In the genomic region with DNA sequence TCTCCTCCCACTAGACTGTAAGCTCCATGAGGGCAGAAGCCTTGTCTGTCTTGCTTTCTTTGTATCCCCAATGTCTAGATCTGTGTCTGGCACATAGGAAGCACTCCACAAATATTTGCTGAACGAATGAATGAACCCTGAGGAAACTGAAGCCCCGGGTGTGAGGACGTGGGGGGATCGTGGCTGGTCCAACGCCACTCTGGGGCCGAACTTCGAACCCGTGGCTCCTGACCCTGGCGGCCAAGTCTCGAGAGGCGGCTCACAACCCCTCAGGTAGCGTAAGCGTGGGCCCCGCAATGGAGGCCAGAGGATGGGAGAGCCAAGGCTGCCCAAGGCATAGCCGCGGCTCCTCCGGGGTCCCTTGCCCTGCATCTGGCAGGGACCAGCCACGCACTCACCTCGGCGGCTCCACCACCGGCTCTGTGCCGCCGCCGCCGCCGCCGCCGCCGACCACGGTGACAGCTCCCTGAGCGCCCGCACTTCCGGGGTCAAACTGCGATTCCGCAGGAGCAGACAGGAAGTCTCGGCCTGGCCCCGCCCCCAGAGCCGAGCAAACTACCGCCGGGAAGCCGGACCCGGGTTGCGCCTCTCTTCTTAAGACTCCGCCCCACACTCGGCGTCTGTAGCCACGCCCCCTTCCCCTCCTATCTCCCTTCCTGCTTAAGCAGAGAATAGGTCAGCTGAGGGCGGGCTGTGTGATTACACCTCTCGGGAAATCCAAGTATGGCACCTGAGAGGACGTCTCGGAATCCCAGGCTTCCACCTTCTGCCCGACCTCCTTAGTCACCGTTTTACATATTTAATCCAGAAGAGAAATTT, we compare ENCODE assay signal across 8 cellular contexts. TPM values are rescaled to one million over a fixed set of nuclear protein-coding genes. Genes with fewer than 3 reads are reported as not detected.
DNase-seq lines count a peak whose midpoint lies in the region; ATAC-seq, FAIRE-seq and TF ChIP-seq lines count a peak whose summit lies in the region.

A gene with protein sequence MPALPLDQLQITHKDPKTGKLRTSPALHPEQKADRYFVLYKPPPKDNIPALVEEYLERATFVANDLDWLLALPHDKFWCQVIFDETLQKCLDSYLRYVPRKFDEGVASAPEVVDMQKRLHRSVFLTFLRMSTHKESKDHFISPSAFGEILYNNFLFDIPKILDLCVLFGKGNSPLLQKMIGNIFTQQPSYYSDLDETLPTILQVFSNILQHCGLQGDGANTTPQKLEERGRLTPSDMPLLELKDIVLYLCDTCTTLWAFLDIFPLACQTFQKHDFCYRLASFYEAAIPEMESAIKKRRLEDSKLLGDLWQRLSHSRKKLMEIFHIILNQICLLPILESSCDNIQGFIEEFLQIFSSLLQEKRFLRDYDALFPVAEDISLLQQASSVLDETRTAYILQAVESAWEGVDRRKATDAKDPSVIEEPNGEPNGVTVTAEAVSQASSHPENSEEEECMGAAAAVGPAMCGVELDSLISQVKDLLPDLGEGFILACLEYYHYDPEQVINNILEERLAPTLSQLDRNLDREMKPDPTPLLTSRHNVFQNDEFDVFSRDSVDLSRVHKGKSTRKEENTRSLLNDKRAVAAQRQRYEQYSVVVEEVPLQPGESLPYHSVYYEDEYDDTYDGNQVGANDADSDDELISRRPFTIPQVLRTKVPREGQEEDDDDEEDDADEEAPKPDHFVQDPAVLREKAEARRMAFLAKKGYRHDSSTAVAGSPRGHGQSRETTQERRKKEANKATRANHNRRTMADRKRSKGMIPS (minus strand): TSS at position 495 of the 819 bp plus-strand sequence. CDS start 5,949 bp downstream, outside the sequence.

- POLR2A ChIA-PET in AG04449 (lab: Yijun Ruan, JAX), result interaction anchor here (0.5 kb wide), 1 partner anchor 1276 kb away, joined by 3 read pairs; no protein-coding TSS in a partner anchor
- POLR2A ChIA-PET in WTC11 (lab: Charles Lee), result interaction anchor here (1.0 to 1.2 kb wide), 2 partner anchors 45 to 78 kb away, joined by 3 read pairs; a partner anchor contains a TSS

- H3K27me3 Mint-ChIP-seq in WTC11 (ENCODE audit: low read depth), result no peaks in the 10 kb centered on the region

- peak within 1 kb of the TSS; percentile 63 to 71 for H3K27ac ChIP-seq in small intestine (ENCODE audit: low read depth in 1 of 2, low read length in 1 of 2)

- no peak for FAIRE-seq in small intestine (lab: Jason Lieb, UNC)

- H3K27me3 ChIP-seq in small intestine (ENCODE audit: control insufficient read depth in 2 of 2, insufficient read depth in 2 of 2, low read length in 2 of 2), result no peaks in the 10 kb centered on the region

- H3K9me3 ChIP-seq in small intestine (ENCODE audit: control insufficient read depth, low read depth), result no peaks in the 10 kb centered on the region

- WGBS in small intestine, 3 donors, result 0 to 1% (median 0%) methylated on average over 43 to 53 of the region's 53 CpGs

- peak; percentile 56 for DNase-seq in AG04449 (ENCODE audit: low read depth, low spot score)
- peak; percentile 90 for DNase-seq in NCI-H2227 treated with DMSO at 0.1 percent for 48 hours (lab: John Stamatoyannopoulos, UW)
- peak; percentile 100 for DNase-seq in WTC11 (ENCODE audit: low spot score)
- peak; percentile 96 to 97 for DNase-seq in cardiac fibroblast (ENCODE audit: low read depth in 2 of 2)
- peak; percentile 99 for DNase-seq in iPS-NIHi11 (ENCODE audit: low spot score)
- peak; percentile 99 for DNase-seq in small intestine

- H3K4me3 Mint-ChIP-seq in WTC11, result peak within 1 kb of the TSS; percentile 87

- ATAC-seq in GM18907 (IDR thresholded peaks at IDR 0.05; ENCODE audit: unreplicated experiment) (peak; percentile 92), HG03159 (IDR thresholded peaks at IDR 0.05; ENCODE audit: unreplicated experiment) (peak; percentile 96), WTC11 (peak; percentile 100)

- H3K9me3 Mint-ChIP-seq in WTC11, result no peaks in the 10 kb centered on the region

- H3K4me3 ChIP-seq in AG04449 (ENCODE audit: low read depth, low read length), result peak within 1 kb of the TSS; percentile 97
- peak within 1 kb of the TSS; percentile 87 to 99 for H3K4me3 ChIP-seq in cardiac fibroblast (replicated peaks in 1 of 2; ENCODE audit: low read depth in 2 of 2, low read length in 2 of 2)
- peak within 1 kb of the TSS; percentile 76 to 84 for H3K4me3 ChIP-seq in small intestine (ENCODE audit: low read depth in 1 of 2, low read length in 2 of 2)

- H3K4me1 ChIP-seq in small intestine (ENCODE audit: control insufficient read depth in 2 of 2, insufficient read depth in 1 of 2, low read depth in 1 of 2, low read length in 1 of 2), result no peaks in the 10 kb centered on the region

- no peak for TF ChIP-seq CTCF in AG04449 (IDR thresholded peaks at IDR 0.05; ENCODE audit: insufficient read depth, low read length, missing control alignments)
- no peak for TF ChIP-seq CTCF in WTC11 (IDR thresholded peaks at IDR 0.05)
- TF ChIP-seq CTCF in cardiac fibroblast (IDR thresholded peaks at IDR 0.05; ENCODE audit: low read depth, low read length), result no peak

- H3K4me1 Mint-ChIP-seq in WTC11, result peaks cover 19% of the 10 kb centered on the region

- CTCF ChIA-PET in AG04449 (lab: Yijun Ruan, JAX), result interaction anchor here (0.6 to 2.2 kb wide), 5 partner anchors 12 to 167 kb away, joined by 3 to 13 read pairs (median 3); no protein-coding TSS in a partner anchor
- CTCF ChIA-PET in WTC11 (lab: Charles Lee), result interaction anchor here (0.6 to 1.9 kb wide), 7 partner anchors 28 to 743 kb away, joined by 3 to 13 read pairs (median 4); a partner anchor contains a TSS

- peak within 1 kb of the TSS; percentile 90 for H3K27ac Mint-ChIP-seq in WTC11

- peaks cover 4 to 5% of the 10 kb centered on the region in 2 donors for H3K36me3 ChIP-seq in small intestine (ENCODE audit: control insufficient read depth in 2 of 2, insufficient read depth in 2 of 2, low read length in 2 of 2)

- H3K36me3 Mint-ChIP-seq in WTC11, result peaks cover 2% of the 10 kb centered on the region; the same call in 1 of the 2 replicates

TF ChIP-seq in WTC11, 78 proteins besides CTCF, POLR2A, EP300 and RAD21 (continues in another document):
- TF ChIP-seq, protein P1, sequence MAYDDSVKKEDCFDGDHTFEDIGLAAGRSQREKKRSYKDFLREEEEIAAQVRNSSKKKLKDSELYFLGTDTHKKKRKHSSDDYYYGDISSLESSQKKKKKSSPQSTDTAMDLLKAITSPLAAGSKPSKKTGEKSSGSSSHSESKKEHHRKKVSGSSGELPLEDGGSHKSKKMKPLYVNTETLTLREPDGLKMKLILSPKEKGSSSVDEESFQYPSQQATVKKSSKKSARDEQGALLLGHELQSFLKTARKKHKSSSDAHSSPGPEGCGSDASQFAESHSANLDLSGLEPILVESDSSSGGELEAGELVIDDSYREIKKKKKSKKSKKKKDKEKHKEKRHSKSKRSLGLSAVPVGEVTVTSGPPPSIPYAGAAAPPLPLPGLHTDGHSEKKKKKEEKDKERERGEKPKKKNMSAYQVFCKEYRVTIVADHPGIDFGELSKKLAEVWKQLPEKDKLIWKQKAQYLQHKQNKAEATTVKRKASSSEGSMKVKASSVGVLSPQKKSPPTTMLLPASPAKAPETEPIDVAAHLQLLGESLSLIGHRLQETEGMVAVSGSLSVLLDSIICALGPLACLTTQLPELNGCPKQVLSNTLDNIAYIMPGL (CRISPR knock-in tag; IDR thresholded peaks at IDR 0.05), result no peak
- TF ChIP-seq JUN (CRISPR knock-in tag; IDR thresholded peaks at IDR 0.05) (no peak), CREB1 (CRISPR knock-in tag; IDR thresholded peaks at IDR 0.05) (no peak), PRRX2 (CRISPR knock-in tag; IDR thresholded peaks at IDR 0.05) (no peak), IRF2 (CRISPR knock-in tag; IDR thresholded peaks at IDR 0.05; ENCODE audit: borderline replicate concordance, low read depth) (no peak), ZNF396 (CRISPR knock-in tag; IDR thresholded peaks at IDR 0.05; ENCODE audit: borderline replicate concordance) (no peak), ATF1 (CRISPR knock-in tag; IDR thresholded peaks at IDR 0.05) (no peak), SMAD4 (CRISPR knock-in tag; IDR thresholded peaks at IDR 0.05) (no peak), TEAD1 (CRISPR knock-in tag; IDR thresholded peaks at IDR 0.05) (no peak), FOXJ3 (CRISPR knock-in tag; IDR thresholded peaks at IDR 0.05; ENCODE audit: borderline replicate concordance) (no peak)
- TF ChIP-seq, protein P2, sequence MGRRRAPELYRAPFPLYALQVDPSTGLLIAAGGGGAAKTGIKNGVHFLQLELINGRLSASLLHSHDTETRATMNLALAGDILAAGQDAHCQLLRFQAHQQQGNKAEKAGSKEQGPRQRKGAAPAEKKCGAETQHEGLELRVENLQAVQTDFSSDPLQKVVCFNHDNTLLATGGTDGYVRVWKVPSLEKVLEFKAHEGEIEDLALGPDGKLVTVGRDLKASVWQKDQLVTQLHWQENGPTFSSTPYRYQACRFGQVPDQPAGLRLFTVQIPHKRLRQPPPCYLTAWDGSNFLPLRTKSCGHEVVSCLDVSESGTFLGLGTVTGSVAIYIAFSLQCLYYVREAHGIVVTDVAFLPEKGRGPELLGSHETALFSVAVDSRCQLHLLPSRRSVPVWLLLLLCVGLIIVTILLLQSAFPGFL (CRISPR knock-in tag; IDR thresholded peaks at IDR 0.05; ENCODE audit: borderline replicate concordance), result no peak
- TF ChIP-seq, protein P3, sequence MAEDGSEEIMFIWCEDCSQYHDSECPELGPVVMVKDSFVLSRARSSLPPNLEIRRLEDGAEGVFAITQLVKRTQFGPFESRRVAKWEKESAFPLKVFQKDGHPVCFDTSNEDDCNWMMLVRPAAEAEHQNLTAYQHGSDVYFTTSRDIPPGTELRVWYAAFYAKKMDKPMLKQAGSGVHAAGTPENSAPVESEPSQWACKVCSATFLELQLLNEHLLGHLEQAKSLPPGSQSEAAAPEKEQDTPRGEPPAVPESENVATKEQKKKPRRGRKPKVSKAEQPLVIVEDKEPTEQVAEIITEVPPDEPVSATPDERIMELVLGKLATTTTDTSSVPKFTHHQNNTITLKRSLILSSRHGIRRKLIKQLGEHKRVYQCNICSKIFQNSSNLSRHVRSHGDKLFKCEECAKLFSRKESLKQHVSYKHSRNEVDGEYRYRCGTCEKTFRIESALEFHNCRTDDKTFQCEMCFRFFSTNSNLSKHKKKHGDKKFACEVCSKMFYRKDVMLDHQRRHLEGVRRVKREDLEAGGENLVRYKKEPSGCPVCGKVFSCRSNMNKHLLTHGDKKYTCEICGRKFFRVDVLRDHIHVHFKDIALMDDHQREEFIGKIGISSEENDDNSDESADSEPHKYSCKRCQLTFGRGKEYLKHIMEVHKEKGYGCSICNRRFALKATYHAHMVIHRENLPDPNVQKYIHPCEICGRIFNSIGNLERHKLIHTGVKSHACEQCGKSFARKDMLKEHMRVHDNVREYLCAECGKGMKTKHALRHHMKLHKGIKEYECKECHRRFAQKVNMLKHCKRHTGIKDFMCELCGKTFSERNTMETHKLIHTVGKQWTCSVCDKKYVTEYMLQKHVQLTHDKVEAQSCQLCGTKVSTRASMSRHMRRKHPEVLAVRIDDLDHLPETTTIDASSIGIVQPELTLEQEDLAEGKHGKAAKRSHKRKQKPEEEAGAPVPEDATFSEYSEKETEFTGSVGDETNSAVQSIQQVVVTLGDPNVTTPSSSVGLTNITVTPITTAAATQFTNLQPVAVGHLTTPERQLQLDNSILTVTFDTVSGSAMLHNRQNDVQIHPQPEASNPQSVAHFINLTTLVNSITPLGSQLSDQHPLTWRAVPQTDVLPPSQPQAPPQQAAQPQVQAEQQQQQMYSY (CRISPR knock-in tag; IDR thresholded peaks at IDR 0.05), result no peak

RNA-seq across cellular contexts. Expression of the gene that starts here (rescaled TPM):
- total RNA-seq in WTC11 (2021), result 42.2 to 43.9 TPM (median 43.6 TPM) in 3 replicates
- 10 to 100 TPM; 38.3 to 80.1 (median 73.2) TPM for polyA plus RNA-seq in small intestine

Comparison
In these comparisons a context has a peak if more than half of its experiments do, and no peak if none do; other contexts are left out.
1. Peak in every context shown above with its lines: DNase-seq, ATAC-seq, H3K4me3 ChIP-seq and H3K27ac ChIP-seq.